ENCODE assay signal across 18 cellular contexts in the genomic region with DNA sequence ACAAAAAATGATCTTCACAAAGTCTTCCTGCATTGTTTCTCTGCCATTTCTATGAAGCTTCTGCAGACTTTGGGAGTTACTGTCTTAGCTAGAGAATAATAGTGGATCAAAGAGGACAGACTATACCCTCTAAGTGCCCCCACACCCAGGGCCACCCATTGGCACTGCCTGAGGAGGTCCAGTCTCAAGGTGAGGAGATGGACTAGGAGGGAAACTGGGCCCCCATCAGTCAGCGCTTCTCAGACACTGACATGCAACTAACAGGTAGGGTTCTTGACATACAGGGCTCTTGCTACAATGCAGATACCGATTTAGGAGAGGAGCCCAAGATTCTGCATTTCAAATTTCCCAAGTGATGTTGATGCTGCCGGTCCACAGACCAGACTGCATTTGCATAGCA. TPM values are rescaled to one million over a fixed set of nuclear protein-coding genes. Genes with fewer than 3 reads are reported as not detected.
DNase-seq lines count a peak whose midpoint lies in the region; ATAC-seq and TF ChIP-seq lines count a peak whose summit lies in the region.
"Had no signal": no experiment of that assay in that cellular context is flagged by ENCODE, and none has a peak within 500 bp of the region (broad histone marks: within the 10 kb centered on the region; RNA-seq: fewer than 3 reads in every experiment).

No MANE protein-coding gene starts in this region.

- H3K27ac ChIP-seq in right atrium auricular region (no peak overlapping the region), neutrophil (peak overlapping the region; percentile 62), H9 (ENCODE audit: insufficient read length, low read depth, low read length) (no peak overlapping the region)
- H3K27ac ChIP-seq: 22Rv1, Peyer's patch had no signal

- no peak for DNase-seq in T-helper 1 cell
- DNase-seq in right atrium auricular region (ENCODE audit: low spot score) = peak; percentile 52
- no peak for DNase-seq in cardiac septum (ENCODE audit: low spot score)
- no peak for DNase-seq in H9
- DNase-seq: CD8-positive, alpha-beta memory T cell; DND-41; HCEC 1CT; NCI-H1105; NCI-H2107; NCI-H2227 treated with DMSO at 0.1 percent for 48 hours; Peyer's patch had no signal

- no peak overlapping the region for H3K14ac ChIP-seq in H9 (ENCODE audit: insufficient read depth, low read length)

- H3K9ac ChIP-seq in H9 (ENCODE audit: extremely low read depth, insufficient read length, low read length) = no peak overlapping the region

- H3K9me3 ChIP-seq in right atrium auricular region (no peaks in the 10 kb centered on the region), neutrophil (no peaks in the 10 kb centered on the region), H9 (ENCODE audit: control insufficient read depth, low read depth, low read length) (no peaks in the 10 kb centered on the region)
- H3K9me3 ChIP-seq: Peyer's patch had no signal

- no peak for ATAC-seq in GM21423 (IDR thresholded peaks at IDR 0.05; ENCODE audit: unreplicated experiment)

- H2AK5ac ChIP-seq in H9 (ENCODE audit: insufficient read length, low read length) = no peak overlapping the region

- no peak overlapping the region for H3T11ph ChIP-seq in H9 (ENCODE audit: low read length)

- peaks cover 25% of the 10 kb centered on the region for H3K36me3 Mint-ChIP-seq in T-helper 1 cell treated with Interleukin-12 subunit alpha and Interleukin-12 subunit beta and Interleukin-4 antibody, amounts not matched to agents 30 μg/mL and 1 μg/mL, for 36 hours (ENCODE audit: low read depth)
- H3K36me3 Mint-ChIP-seq in dendritic cell treated with granulocyte-macrophage colony-stimulating factor and Interleukin-4, amounts not matched to agents 40 ng/mL and 50 ng/mL, for 4 days (ENCODE audit: low read depth) = peaks cover 58% of the 10 kb centered on the region
- H3K36me3 Mint-ChIP-seq in H9 (ENCODE audit: insufficient read depth in 1 of 3, low read depth in 3 of 3) = peaks cover 9 to 38% (median 35%) of the 10 kb centered on the region in 3 experiments; a peak in 6 of 7 replicates
- H3K36me3 Mint-ChIP-seq: IgD-negative memory B cell had no signal

- H3K23ac ChIP-seq in H9 (ENCODE audit: insufficient read length, low read depth, low read length) = no peak overlapping the region

- H2BK20ac ChIP-seq in H9 (ENCODE audit: low read depth, low read length, poor library complexity, severe bottlenecking) = no peak overlapping the region

- H3K79me2 ChIP-seq in H9 (ENCODE audit: insufficient read depth, low read length) = no peaks in the 10 kb centered on the region; the same call in 1 of the 2 replicates

- H4K20me1 ChIP-seq in H9 (ENCODE audit: control insufficient read depth, insufficient read depth, insufficient read length) = no peaks in the 10 kb centered on the region

- no peak for TF ChIP-seq CTCF in right atrium auricular region (IDR thresholded peaks at IDR 0.05)
- TF ChIP-seq CTCF in neutrophil (IDR thresholded peaks at IDR 0.05) = no peak
- TF ChIP-seq CTCF in H9 (conservative IDR thresholded peaks at IDR 0.05) = no peak

- no peak overlapping the region for H4K91ac ChIP-seq in H9 (ENCODE audit: insufficient read length, low read depth, low read length)

- peaks cover 4% of the 10 kb centered on the region for H3K4me1 Mint-ChIP-seq in T-helper 1 cell treated with Interleukin-12 subunit alpha and Interleukin-12 subunit beta and Interleukin-4 antibody, amounts not matched to agents 30 μg/mL and 1 μg/mL, for 36 hours (ENCODE audit: low read depth)
- H3K4me1 Mint-ChIP-seq in dendritic cell treated with granulocyte-macrophage colony-stimulating factor and Interleukin-4, amounts not matched to agents 40 ng/mL and 50 ng/mL, for 4 days (ENCODE audit: low read depth) = peaks cover 40% of the 10 kb centered on the region
- no peaks in the 10 kb centered on the region for H3K4me1 Mint-ChIP-seq in H9

- H3K4me1 ChIP-seq in right atrium auricular region = no peaks in the 10 kb centered on the region
- peaks cover 15 to 16% of the 10 kb centered on the region in 2 experiments for H3K4me1 ChIP-seq in neutrophil (ENCODE audit: control insufficient read depth in 1 of 2, insufficient read depth in 1 of 2, low read depth in 1 of 2, low read length in 1 of 2)
- no peaks in the 10 kb centered on the region for H3K4me1 ChIP-seq in H9 (ENCODE audit: insufficient read depth, low read length)
- H3K4me1 ChIP-seq: Peyer's patch had no signal

- H3K27me3 Mint-ChIP-seq in T-helper 1 cell treated with Interleukin-12 subunit alpha and Interleukin-12 subunit beta and Interleukin-4 antibody, amounts not matched to agents 30 μg/mL and 1 μg/mL, for 36 hours (ENCODE audit: low read depth) = no peaks in the 10 kb centered on the region
- no peaks in the 10 kb centered on the region for H3K27me3 Mint-ChIP-seq in dendritic cell treated with granulocyte-macrophage colony-stimulating factor and Interleukin-4, amounts not matched to agents 40 ng/mL and 50 ng/mL, for 4 days
- no peaks in the 10 kb centered on the region for H3K27me3 Mint-ChIP-seq in H9 (ENCODE audit: low read depth)
- H3K27me3 Mint-ChIP-seq: B cell; CD8-positive, alpha-beta memory T cell; IgD-negative memory B cell had no signal

- no peak overlapping the region for H2AFZ ChIP-seq in H9 (ENCODE audit: low read length)

- H3K9me3 Mint-ChIP-seq in T-helper 1 cell treated with Interleukin-12 subunit alpha and Interleukin-12 subunit beta and Interleukin-4 antibody, amounts not matched to agents 30 μg/mL and 1 μg/mL, for 36 hours = no peaks in the 10 kb centered on the region
- H3K9me3 Mint-ChIP-seq in dendritic cell treated with granulocyte-macrophage colony-stimulating factor and Interleukin-4, amounts not matched to agents 40 ng/mL and 50 ng/mL, for 4 days = no peaks in the 10 kb centered on the region
- H3K9me3 Mint-ChIP-seq in H9 = no peaks in the 10 kb centered on the region
- H3K9me3 Mint-ChIP-seq: CD8-positive, alpha-beta memory T cell; IgD-negative memory B cell had no signal

- WGBS in H9 (ENCODE audit: extremely low coverage, insufficient read length, low lambda C conversion rate) = no CpG with 5 or more reads among the region's 3 CpGs

- H3K27me3 ChIP-seq in right atrium auricular region (no peaks in the 10 kb centered on the region), neutrophil (no peaks in the 10 kb centered on the region), H9 (ENCODE audit: insufficient read depth, low read length) (no peaks in the 10 kb centered on the region)
- H3K27me3 ChIP-seq: Peyer's patch had no signal

- intact Hi-C loops in cardiac septum (cut with DNase I) = no loop called here
- intact Hi-C loops in dendritic cell treated with granulocyte-macrophage colony-stimulating factor and Interleukin-4, amounts not matched to agents 40 ng/mL and 50 ng/mL, for 4 days (cut with micrococcal nuclease) = no loop called here

- H2BK15ac ChIP-seq in H9 (ENCODE audit: low read depth, low read length) = no peak overlapping the region

- H2BK5ac ChIP-seq in H9 (ENCODE audit: insufficient read length, low read length) = no peak overlapping the region

- H3K4me3 Mint-ChIP-seq in T-helper 1 cell treated with Interleukin-12 subunit alpha and Interleukin-12 subunit beta and Interleukin-4 antibody, amounts not matched to agents 30 μg/mL and 1 μg/mL, for 36 hours = no peak overlapping the region
- H3K4me3 Mint-ChIP-seq in dendritic cell treated with granulocyte-macrophage colony-stimulating factor and Interleukin-4, amounts not matched to agents 40 ng/mL and 50 ng/mL, for 4 days = no peak overlapping the region
- H3K4me3 Mint-ChIP-seq in H9 = no peak overlapping the region
- H3K4me3 Mint-ChIP-seq: B cell; CD8-positive, alpha-beta memory T cell; IgD-negative memory B cell had no signal

- no peak overlapping the region for H2BK12ac ChIP-seq in H9 (ENCODE audit: insufficient read length, low read depth, low read length)

- no peak overlapping the region for H3K4me2 ChIP-seq in H9 (ENCODE audit: insufficient read depth, insufficient read length, low read length)

- H3K4me3 ChIP-seq in right atrium auricular region (no peak overlapping the region), neutrophil (ENCODE audit: low read depth in 1 of 2, low read length in 1 of 2) (no peak overlapping the region)
- H3K4me3 ChIP-seq: Peyer's patch had no signal

- H3K23me2 ChIP-seq in H9 (ENCODE audit: insufficient read length, low read depth, low read length, poor library complexity, severe bottlenecking) = no peaks in the 10 kb centered on the region

- H3K56ac ChIP-seq in H9 (ENCODE audit: insufficient read length, low read depth, low read length) = no peak overlapping the region

- no peak overlapping the region for H2BK120ac ChIP-seq in H9 (ENCODE audit: low read depth, low read length, poor library complexity, severe bottlenecking)

- H3K4ac ChIP-seq in H9 (ENCODE audit: low read depth, low read length) = no peak overlapping the region

- H3K36me3 ChIP-seq in right atrium auricular region (peaks cover 45% of the 10 kb centered on the region), neutrophil (peaks cover 4% of the 10 kb centered on the region)

- peak overlapping the region; percentile 41 for H3K27ac Mint-ChIP-seq in T-helper 1 cell treated with Interleukin-12 subunit alpha and Interleukin-12 subunit beta and Interleukin-4 antibody, amounts not matched to agents 30 μg/mL and 1 μg/mL, for 36 hours
- peak overlapping the region; percentile 4 for H3K27ac Mint-ChIP-seq in dendritic cell treated with granulocyte-macrophage colony-stimulating factor and Interleukin-4, amounts not matched to agents 40 ng/mL and 50 ng/mL, for 4 days
- no peak overlapping the region for H3K27ac Mint-ChIP-seq in H9
- H3K27ac Mint-ChIP-seq: IgD-negative memory B cell had no signal

- no peaks in the 10 kb centered on the region for H3K79me1 ChIP-seq in H9 (ENCODE audit: insufficient read depth, low read depth, low read length, poor library complexity, severe bottlenecking)

- H3K18ac ChIP-seq in H9 (ENCODE audit: insufficient read length, low read depth, low read length) = no peak overlapping the region

- H4K5ac ChIP-seq in H9 (ENCODE audit: insufficient read length, low read depth, low read length) = no peak overlapping the region

- no peak overlapping the region for H4K8ac ChIP-seq in H9 (replicated peaks; ENCODE audit: insufficient read length, low read depth, low read length)

RNA-seq across cellular contexts. Expression of gene TMEM230, which starts 17.4 kb away (rescaled TPM):
- total RNA-seq in right atrium auricular region (100 to 1,000 TPM in 1 of 2 donors, 10 to 100 TPM in 1; 77.7 to 101 TPM), cardiac septum (74.9 TPM), H9 (2021) (62.3 and 64.3 TPM in 2 replicates)

RNA-seq across cellular contexts. Expression of gene PCNA, which starts 24.3 kb away (rescaled TPM):
- total RNA-seq in right atrium auricular region (10 to 100 TPM; 25.3 to 25.4 TPM), cardiac septum (16.7 TPM), H9 (2021) (274 and 284 TPM in 2 replicates)

RNA-seq across cellular contexts. Expression of gene CDS2, which starts 31.4 kb away (rescaled TPM):
- 10 to 100 TPM; 45.5 to 60.8 TPM for total RNA-seq in right atrium auricular region
- 84.0 TPM for total RNA-seq in cardiac septum
- 60.3 and 63.2 TPM in 2 replicates for total RNA-seq in H9 (2021)

Comparison
In these comparisons a context has a peak if more than half of its experiments do, and no peak if none do; other contexts are left out.
1. H3K27ac Mint-ChIP-seq: peak in T-helper 1 cell treated with Interleukin-12 subunit alpha and Interleukin-12 subunit beta and Interleukin-4 antibody, amounts not matched to agents 30 μg/mL and 1 μg/mL, for 36 hours (single experiment) and dendritic cell treated with granulocyte-macrophage colony-stimulating factor and Interleukin-4, amounts not matched to agents 40 ng/mL and 50 ng/mL, for 4 days (single experiment); none in H9 (0 of 3).
2. RNA of gene PCNA, which starts 24.3 kb away (total RNA-seq): 274 to 284 TPM in H9; 25.3 to 25.4 TPM in right atrium auricular region and 16.7 TPM in cardiac septum (single experiment); every median in the first group is over 10 times any median in the second.